ENCODE assay signal across 19 cellular contexts in the genomic region with DNA sequence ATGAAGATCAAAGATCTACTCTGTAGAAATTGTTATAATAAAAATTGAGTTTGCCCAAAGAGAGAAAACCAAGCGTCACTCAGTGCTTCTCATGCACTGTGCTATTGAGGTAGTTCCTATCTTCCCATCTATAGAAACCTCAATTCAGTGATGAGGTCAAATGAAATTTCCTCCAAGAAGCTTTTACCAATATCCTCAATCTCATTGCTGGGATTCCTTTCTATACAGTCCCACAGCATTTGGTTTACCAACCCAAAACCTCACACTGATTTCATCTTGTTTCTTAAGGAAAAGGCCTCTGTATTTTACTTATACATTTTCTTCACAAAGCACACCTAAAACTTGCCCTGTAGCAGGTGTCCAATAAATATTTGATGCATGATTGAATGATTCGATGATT.
A peak's percentile ranks its signal among the peaks of the same experiment; 100 is the strongest.
DNase-seq lines count a peak whose midpoint lies in the region; ATAC-seq and TF ChIP-seq lines count a peak whose summit lies in the region.
"Had no signal": no experiment of that assay in that cellular context is flagged by ENCODE, and none has a peak within 500 bp of the region (broad histone marks: within the 10 kb centered on the region; RNA-seq: fewer than 3 reads in every experiment).

No MANE protein-coding gene starts in this region.

- no peaks in the 10 kb centered on the region for H3K9me3 Mint-ChIP-seq in memory B cell
- H3K9me3 Mint-ChIP-seq: CD4-positive, alpha-beta T cell had no signal

- TF ChIP-seq CTCF in mammary epithelial cell (conservative IDR thresholded peaks at IDR 0.05 in 1 of 2, IDR thresholded peaks at IDR 0.05 in 1 of 2; ENCODE audit: extremely low read depth in 1 of 2, insufficient read depth in 1 of 2, low read depth in 1 of 2, low read length in 2 of 2) (no peak), breast epithelium (IDR thresholded peaks at IDR 0.05) (no peak), gastroesophageal sphincter (IDR thresholded peaks at IDR 0.05) (no peak)

- no peak overlapping the region for H2AFZ ChIP-seq in mammary epithelial cell (ENCODE audit: low read depth, low read length)
- H2AFZ ChIP-seq: PC-9 had no signal

- no peak overlapping the region for H3K9ac ChIP-seq in mammary epithelial cell (ENCODE audit: insufficient read depth, low read length)
- H3K9ac ChIP-seq: KMS-11 had no signal

- H3K4me3 ChIP-seq in mammary epithelial cell (replicated peaks in 1 of 3; ENCODE audit: insufficient read depth in 1 of 3, low read depth in 2 of 3, low read length in 3 of 3) = no peak overlapping the region
- no peak overlapping the region for H3K4me3 ChIP-seq in breast epithelium
- H3K4me3 ChIP-seq in gastroesophageal sphincter = no peak overlapping the region
- H3K4me3 ChIP-seq: PC-9 had no signal

- H3K4me1 Mint-ChIP-seq in memory B cell = peaks cover 11% of the 10 kb centered on the region

- TF ChIP-seq EP300 in gastroesophageal sphincter (IDR thresholded peaks at IDR 0.05) = no peak

- in situ Hi-C loops in mammary epithelial cell (cut with MboI; ENCODE audit: low sequenced_read_pairs in 2 of 2) = loop anchor here (10.0 to 25.0 kb wide), 2 partner anchors 139 to 902 kb away; no protein-coding TSS in a partner anchor

- CTCF ChIA-PET in mammary epithelial cell (lab: Charles Lee; ENCODE audit: low non-redundant PET) = no interaction called here

- ATAC-seq in memory B cell (ENCODE audit: low read depth) (no peak), gastroesophageal sphincter (no peak), HG03378 (IDR thresholded peaks at IDR 0.05; ENCODE audit: unreplicated experiment) (no peak)

- peak overlapping the region; percentile 2 for H3K27ac Mint-ChIP-seq in memory B cell
- H3K27ac Mint-ChIP-seq: CD4-positive, alpha-beta T cell had no signal

- H4K20me1 ChIP-seq in mammary epithelial cell (ENCODE audit: insufficient read depth, low read length) = no peaks in the 10 kb centered on the region

- BruUV-seq in mammary epithelial cell (replicated peaks; lab: Mats Ljungman, UMichigan) = no TSS peak

- H3K27ac ChIP-seq in mammary epithelial cell (ENCODE audit: insufficient read depth, low read depth, low read length) = no peak overlapping the region
- no peak overlapping the region for H3K27ac ChIP-seq in breast epithelium
- no peak overlapping the region for H3K27ac ChIP-seq in gastroesophageal sphincter
- H3K27ac ChIP-seq: KMS-11, PC-9 had no signal

- TF ChIP-seq POLR2A in breast epithelium (IDR thresholded peaks at IDR 0.05) = no peak
- TF ChIP-seq POLR2A in gastroesophageal sphincter (IDR thresholded peaks at IDR 0.05) = no peak

- H3K9me3 ChIP-seq in mammary epithelial cell (replicated peaks; ENCODE audit: insufficient read depth, low read length) (no peaks in the 10 kb centered on the region), breast epithelium (no peaks in the 10 kb centered on the region), gastroesophageal sphincter (no peaks in the 10 kb centered on the region)
- H3K9me3 ChIP-seq: BE2C, Caco-2 had no signal

- DNase-seq in mammary epithelial cell (peak; percentile 11), breast epithelium (ENCODE audit: low spot score in 2 of 2) (no peak), RPMI7951 (ENCODE audit: low read depth) (peak; percentile 13), memory B cell (ENCODE audit: low spot score in 2 of 2) (no peak), NOMO-1 treated with dmso at 0.1 percent for 144 hours (lab: John Stamatoyannopoulos, UW; ENCODE audit: unreplicated experiment) (no peak), germinal center (ENCODE audit: low spot score) (no peak)
- DNase-seq: 8988T; BE2C; Caco-2; CD4-positive, alpha-beta T cell; DMS153; NCI-H1436; NCI-H1930; NCI-H226; NCI-H524 treated with DMSO at 0.1 percent for 48 hours; PC-9 had no signal

- H3K36me3 ChIP-seq in mammary epithelial cell (ENCODE audit: insufficient read depth, low read length) = no peaks in the 10 kb centered on the region
- H3K36me3 ChIP-seq in breast epithelium = no peaks in the 10 kb centered on the region
- no peaks in the 10 kb centered on the region for H3K36me3 ChIP-seq in gastroesophageal sphincter
- H3K36me3 ChIP-seq: BE2C had no signal

- no peak overlapping the region for H3K4me2 ChIP-seq in mammary epithelial cell (ENCODE audit: insufficient read depth, low read depth, low read length)
- H3K4me2 ChIP-seq: KMS-11, PC-9 had no signal

- H3K4me1 ChIP-seq in mammary epithelial cell (ENCODE audit: insufficient read depth, low read length) = peaks cover 9% of the 10 kb centered on the region
- no peaks in the 10 kb centered on the region for H3K4me1 ChIP-seq in breast epithelium
- H3K4me1 ChIP-seq in gastroesophageal sphincter = no peaks in the 10 kb centered on the region
- H3K4me1 ChIP-seq: Caco-2 had no signal

- WGBS in mammary epithelial cell (ENCODE audit: low coverage, missing lambda C conversion rate) = 96% methylated on average over 2 of the region's 2 CpGs
- WGBS in gastroesophageal sphincter (ENCODE audit: low coverage in 1 of 2), 2 donors = 84 to 100% methylated on average over 2 of the region's 2 CpGs

- peaks cover 70% of the 10 kb centered on the region for H3K79me2 ChIP-seq in mammary epithelial cell (ENCODE audit: insufficient read depth, low read length)

- no peaks in the 10 kb centered on the region for H3K36me3 Mint-ChIP-seq in memory B cell

- no peak overlapping the region for H3K4me3 Mint-ChIP-seq in memory B cell
- H3K4me3 Mint-ChIP-seq: CD4-positive, alpha-beta T cell had no signal

- intact Hi-C loops in mammary epithelial cell (cut with micrococcal nuclease) = loop anchor here (10.0 kb wide), 1 partner anchor 309 kb away; no protein-coding TSS in a partner anchor
- intact Hi-C loops in breast epithelium (cut with DNase I; ENCODE audit: low total_unique reads) = no loop called here

- dilution Hi-C loops in mammary epithelial cell (cut with HindIII; ENCODE audit: low sequenced_read_pairs) = no loop called here

- H3K27me3 Mint-ChIP-seq in memory B cell = no peaks in the 10 kb centered on the region
- H3K27me3 Mint-ChIP-seq: CD4-positive, alpha-beta T cell had no signal

- H3K27me3 ChIP-seq in mammary epithelial cell (ENCODE audit: insufficient read depth, low read length) (no peaks in the 10 kb centered on the region), breast epithelium (no peaks in the 10 kb centered on the region), gastroesophageal sphincter (no peaks in the 10 kb centered on the region)
- H3K27me3 ChIP-seq: BE2C had no signal

Comparison
In these comparisons a context has a peak if more than half of its experiments do, and no peak if none do; other contexts are left out.
1. DNase-seq: peak in mammary epithelial cell (single experiment) and RPMI7951 (single experiment); none in breast epithelium (0 of 2), memory B cell (0 of 2), NOMO-1 treated with dmso at 0.1 percent for 144 hours (single experiment) and germinal center (single experiment).